In the genomic region with DNA sequence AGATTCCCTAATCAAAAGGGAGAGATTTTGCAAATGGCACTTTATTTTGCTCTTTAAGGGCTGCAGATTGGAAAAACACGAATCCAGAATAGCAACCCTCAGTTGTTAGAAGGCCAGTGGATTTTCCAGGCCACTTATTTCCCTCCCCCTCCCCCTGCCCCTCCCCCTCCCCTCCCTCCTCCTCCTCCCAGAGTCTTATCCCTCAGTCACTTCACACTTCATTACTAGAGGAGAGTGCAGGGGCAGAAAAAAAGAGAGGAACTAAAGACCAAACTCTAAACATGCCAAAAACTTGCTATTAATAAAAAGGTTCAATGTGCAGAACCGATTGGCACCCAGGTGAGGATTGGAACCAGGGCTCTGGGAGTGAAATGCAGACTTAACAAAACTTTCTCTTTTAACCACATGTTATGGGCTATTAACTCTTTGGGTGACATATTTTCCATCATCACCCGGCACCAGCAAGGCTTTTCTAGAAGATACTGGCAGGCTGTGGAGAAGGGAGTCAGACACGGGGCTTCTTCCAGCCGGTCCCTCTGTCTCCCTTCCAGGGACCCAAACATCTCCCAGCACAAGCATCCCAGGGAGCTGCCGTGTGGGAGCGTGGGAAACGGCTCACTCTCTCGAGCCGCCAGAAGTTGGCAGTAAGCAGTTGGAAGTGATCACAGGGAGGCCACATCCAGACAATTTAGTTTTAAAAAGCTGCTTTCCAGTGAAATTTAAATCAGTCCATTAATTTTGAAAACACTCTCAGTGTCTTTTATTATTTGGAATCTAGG, we compare ENCODE assay signal across 18 cellular contexts. TPM values are rescaled to one million over a fixed set of nuclear protein-coding genes. Genes with fewer than 3 reads are reported as not detected.
DNase-seq lines count a peak whose midpoint lies in the region; ATAC-seq and TF ChIP-seq lines count a peak whose summit lies in the region.
"Had no signal": no experiment of that assay in that cellular context is flagged by ENCODE, and none has a peak within 500 bp of the region (broad histone marks: within the 10 kb centered on the region; RNA-seq: fewer than 3 reads in every experiment).

No MANE protein-coding gene starts in this region.

- intact Hi-C loops in heart right ventricle (cut with DNase I), result no loop called here
- intact Hi-C loops in prostate gland (cut with DNase I), result no loop called here

- H2AFZ ChIP-seq in neuronal stem cell (ENCODE audit: low read length), result no peak overlapping the region

- H3K4me3 ChIP-seq in BJ (ENCODE audit: low read depth, low read length) (no peak overlapping the region), astrocyte of the spinal cord (ENCODE audit: low read depth, low read length) (no peak overlapping the region), heart right ventricle (peak overlapping the region in 1 of 10 donors; percentile 21), neuronal stem cell (ENCODE audit: low read length in 2 of 2) (no peak overlapping the region), prostate gland (no peak overlapping the region)
- H3K4me3 ChIP-seq: BLaER1, lung, ovary, SJCRH30 had no signal

- in situ Hi-C loops in astrocyte of the spinal cord (cut with HindIII; ENCODE audit: low sequenced_read_pairs) (no loop called here), GM13976 (cut with MboI; ENCODE audit: low sequenced_read_pairs, unreplicated experiment) (no loop called here)

- H3K23ac ChIP-seq in neuronal stem cell (ENCODE audit: low read depth, low read length, poor library complexity), result no peak overlapping the region

- no peak overlapping the region for H2AK5ac ChIP-seq in neuronal stem cell (ENCODE audit: low read depth, low read length)

- CTCF ChIA-PET in BJ (lab: Yijun Ruan, JAX), result interaction anchor here (0.6 to 1.4 kb wide), 3 partner anchors 20 to 69 kb away, joined by 3 read pairs; no protein-coding TSS in a partner anchor

- H3K36me3 ChIP-seq in BJ (ENCODE audit: control insufficient read depth, insufficient read depth, low read length) (peaks cover 7% of the 10 kb centered on the region), heart right ventricle (peaks cover 0 to 38% (median 26%) of the 10 kb centered on the region in 9 donors), neuronal stem cell (replicated peaks in 1 of 2; ENCODE audit: control insufficient read depth in 2 of 2, insufficient read depth in 2 of 2, low read length in 2 of 2) (peaks cover 8% of the 10 kb centered on the region in 2 donors), prostate gland (no peaks in the 10 kb centered on the region)
- H3K36me3 ChIP-seq: BLaER1, SJCRH30 had no signal

- 0 out of 2 replicates have a peak, but pooled peaks have one; percentile 5 for TF ChIP-seq CTCF in BJ (IDR thresholded peaks at IDR 0.05; ENCODE audit: insufficient read depth, low read depth, low read length)
- TF ChIP-seq CTCF in astrocyte of the spinal cord (IDR thresholded peaks at IDR 0.05; ENCODE audit: low read depth, low read length), result no peak
- no peak for TF ChIP-seq CTCF in heart right ventricle (IDR thresholded peaks at IDR 0.05)
- no peak for TF ChIP-seq CTCF in prostate gland (IDR thresholded peaks at IDR 0.05)
- no peak for TF ChIP-seq CTCF in GM13976 (IDR thresholded peaks at IDR 0.05; ENCODE audit: borderline replicate concordance, control extremely low read depth, extremely low read depth, insufficient read depth, missing control alignments)

- DNase-seq in BJ (ENCODE audit: low read depth), result peak; percentile 7
- peak; percentile 41 for DNase-seq in astrocyte of the spinal cord (ENCODE audit: low read depth, low spot score)
- peak; percentile 24 to 34 for DNase-seq in heart right ventricle
- DNase-seq in neuronal stem cell (ENCODE audit: low spot score), result no peak
- no peak for DNase-seq in prostate gland (ENCODE audit: low spot score)
- DNase-seq in GM13976 (ENCODE audit: low spot score), result no peak
- DNase-seq in CD1c-positive myeloid dendritic cell (ENCODE audit: extremely low spot score), result no peak
- DNase-seq: activated naive CD4-positive, alpha-beta T cell treated with anti-CD3 and anti-CD28 coated beads, Interleukin-2, amount 10 ng/mL, durations not matched to agents 7 days and 5 days; KBM-7; NCI-H146; NCI-H526 treated with DMSO at 0.1 percent for 48 hours; SJCRH30; stimulated activated CD4-positive, alpha-beta T cell treated with anti-CD3 and anti-CD28 coated beads, Interleukin-4, amount 100 ng/mL, for 1 hour had no signal

- no peaks in the 10 kb centered on the region for H3K79me1 ChIP-seq in neuronal stem cell (ENCODE audit: low read depth, low read length)

- H3K14ac ChIP-seq in neuronal stem cell (ENCODE audit: low read length), result no peak overlapping the region

- H3K4me1 ChIP-seq in heart right ventricle, result peaks cover 17 to 40% (median 26%) of the 10 kb centered on the region in 9 donors
- H3K4me1 ChIP-seq in neuronal stem cell (ENCODE audit: control insufficient read depth in 2 of 2, insufficient read depth in 1 of 2, low read depth in 1 of 2, low read length in 2 of 2), result peaks cover 0 to 6% of the 10 kb centered on the region in 2 donors
- no peaks in the 10 kb centered on the region for H3K4me1 ChIP-seq in prostate gland (replicated peaks)
- H3K4me1 ChIP-seq: SJCRH30 had no signal

- no peak overlapping the region for H4K8ac ChIP-seq in neuronal stem cell (ENCODE audit: low read depth, low read length)

- no peak overlapping the region for H2BK15ac ChIP-seq in neuronal stem cell (ENCODE audit: low read length)

- H3K4me2 ChIP-seq in neuronal stem cell (ENCODE audit: insufficient read depth, low read length, poor library complexity, severe bottlenecking), result no peak overlapping the region

- H3K27ac ChIP-seq in heart right ventricle (peak overlapping the region in 5 of 10 donors; percentile 32 to 67 (median 58)), neuronal stem cell (replicated peaks; ENCODE audit: low read length) (peak overlapping the region; percentile 38), prostate gland (peak overlapping the region in 1 of 2 donors; percentile 7)
- H3K27ac ChIP-seq: BLaER1, ovary, SJCRH30 had no signal

- no peak overlapping the region for H3K9ac ChIP-seq in neuronal stem cell (ENCODE audit: low read depth, low read length, poor library complexity)
- H3K9ac ChIP-seq: BLaER1 had no signal

- H3K27me3 ChIP-seq in BJ (ENCODE audit: control insufficient read depth, insufficient read depth, low read length) (no peaks in the 10 kb centered on the region), heart right ventricle (no peaks in the 10 kb centered on the region), neuronal stem cell (ENCODE audit: control insufficient read depth in 3 of 3, insufficient read depth in 3 of 3, low read depth in 1 of 3, low read length in 3 of 3) (no peaks in the 10 kb centered on the region), prostate gland (replicated peaks; ENCODE audit: insufficient read depth) (no peaks in the 10 kb centered on the region)
- H3K27me3 ChIP-seq: BLaER1, ovary, SJCRH30 had no signal

- no peak overlapping the region for H3K4ac ChIP-seq in neuronal stem cell (ENCODE audit: low read length)

- ATAC-seq in heart right ventricle, result peak; percentile 27 to 80 (median 64)
- ATAC-seq in GM18861 (IDR thresholded peaks at IDR 0.05; ENCODE audit: unreplicated experiment), result no peak
- ATAC-seq: stimulated activated memory B cell treated with anti-CD40 and anti-IgM and Interleukin-4, amounts not matched to agents 10 μg/mL and 1 μg/mL and 100 μg/mL, for 72 hours had no signal

- H4K91ac ChIP-seq in neuronal stem cell (ENCODE audit: low read depth, low read length, poor library complexity), result no peak overlapping the region

- H3K18ac ChIP-seq in neuronal stem cell (ENCODE audit: low read length), result peak overlapping the region; percentile 52

- 21 to 24% methylated on average over 10 of the region's 10 CpGs for WGBS in heart right ventricle, 2 donors
- no CpG with 5 or more reads among the region's 10 CpGs for WGBS in neuronal stem cell (ENCODE audit: extremely low coverage in 2 of 2, insufficient read length in 2 of 2, insufficient replicate concordance in 1 of 2), 2 donors
- 29% methylated on average over 10 of the region's 10 CpGs for WGBS in prostate gland

- no peak overlapping the region for H2BK120ac ChIP-seq in neuronal stem cell (ENCODE audit: low read depth, low read length)

- POLR2A ChIA-PET in BJ (lab: Charles Lee), result interaction anchor here (0.6 kb wide), 1 partner anchor 460 kb away, joined by 8 read pairs; no protein-coding TSS in a partner anchor

- H2BK12ac ChIP-seq in neuronal stem cell (ENCODE audit: low read length), result no peak overlapping the region

- H3K9me3 ChIP-seq in heart right ventricle (peaks cover 0 to 6% (median 0%) of the 10 kb centered on the region in 11 donors), neuronal stem cell (replicated peaks in 1 of 2; ENCODE audit: control insufficient read depth in 2 of 2, insufficient read depth in 1 of 2, low read depth in 1 of 2, low read length in 2 of 2) (peaks cover 0 to 4% of the 10 kb centered on the region in 2 donors), prostate gland (no peaks in the 10 kb centered on the region)
- H3K9me3 ChIP-seq: BLaER1, ovary, SJCRH30 had no signal

- H2BK5ac ChIP-seq in neuronal stem cell (ENCODE audit: low read length), result no peak overlapping the region

- TF ChIP-seq POLR2A in prostate gland (IDR thresholded peaks at IDR 0.05), result no peak

RNA-seq across cellular contexts. Expression of gene NID1, which starts 13.6 kb away (rescaled TPM):
- polyA plus RNA-seq in BJ (2011; rRNA removed), result 116 and 182 TPM in 2 replicates
- polyA minus RNA-seq in BJ (2011; rRNA and poly(A)+ RNA removed), result 63.3 and 75.0 TPM in 2 replicates
- total RNA-seq in heart right ventricle, result 100 to 1,000 TPM in 1 of 10 donors, 10 to 100 TPM in 9; 33.5 to 120 (median 44.4) TPM
- 10 to 100 TPM; 30.2 to 68.9 TPM for polyA plus RNA-seq in heart right ventricle
- polyA plus RNA-seq in neuronal stem cell (2013, experiment 1 of 2), result 68.7 TPM
- polyA plus RNA-seq in neuronal stem cell (2013, experiment 2 of 2), result 68.7 TPM
- total RNA-seq in prostate gland, result 10 to 100 TPM; 21.6 to 74.9 TPM

Comparison
In these comparisons a context has a peak if more than half of its experiments do, and no peak if none do; other contexts are left out.
1. DNase-seq: peak in BJ (single experiment), astrocyte of the spinal cord (single experiment) and heart right ventricle (2 of 2); none in neuronal stem cell (single experiment), prostate gland (single experiment), GM13976 (single experiment) and CD1c-positive myeloid dendritic cell (single experiment).